9 cellular contexts compared by ENCODE assay signal in the genomic region with DNA sequence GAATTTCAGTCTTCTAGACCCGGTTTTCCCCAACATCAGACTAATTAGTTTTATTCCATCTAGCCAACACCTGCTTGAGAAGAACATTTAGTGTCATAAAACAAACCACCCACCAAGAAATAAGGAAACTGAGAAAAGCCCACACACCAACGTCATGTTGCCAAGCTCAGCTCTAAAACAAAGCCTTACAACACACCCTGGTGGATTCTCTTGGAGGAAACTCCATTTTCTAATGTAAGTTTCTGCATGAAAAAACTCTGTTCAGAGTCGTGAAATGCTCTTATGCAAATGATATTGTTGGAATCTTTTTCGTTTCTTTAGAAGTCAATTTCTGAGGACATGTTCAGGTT.
DNase-seq lines count a peak whose midpoint lies in the region; ATAC-seq, FAIRE-seq and TF ChIP-seq lines count a peak whose summit lies in the region.
"Had no signal": no experiment of that assay in that cellular context is flagged by ENCODE, and none has a peak within 500 bp of the region (broad histone marks: within the 10 kb centered on the region; RNA-seq: fewer than 3 reads in every experiment).

No MANE protein-coding gene starts in this region.

- intact Hi-C loops in GM12878 (cut with micrococcal nuclease; ENCODE audit: unreplicated experiment): loop anchor here (2.0 kb wide), 1 partner anchor 116 kb away; no protein-coding TSS in a partner anchor
- intact Hi-C loops in upper lobe of right lung (cut with DNase I): no loop called here

- H3K4me1 ChIP-seq in GM12878 (ENCODE audit: control insufficient read depth, insufficient read depth, low read length): peaks cover 5% of the 10 kb centered on the region; the same call in 1 of the 2 replicates
- no peaks in the 10 kb centered on the region for H3K4me1 ChIP-seq in upper lobe of right lung
- no peaks in the 10 kb centered on the region for H3K4me1 ChIP-seq in right atrium auricular region

- H3K4me3 Mint-ChIP-seq in chondrocyte (ENCODE audit: unreplicated experiment): no peak overlapping the region
- H3K4me3 Mint-ChIP-seq: naive thymus-derived CD4-positive, alpha-beta T cell had no signal

- no peaks in the 10 kb centered on the region for H3K79me2 ChIP-seq in GM12878 (ENCODE audit: control insufficient read depth, insufficient read depth, low read length)

- H3K4me3 ChIP-seq in GM12878 (no peak overlapping the region), upper lobe of right lung (no peak overlapping the region), right atrium auricular region (no peak overlapping the region)

- WGBS in GM12878 (ENCODE audit: insufficient coverage, insufficient replicate concordance, low lambda C conversion rate, missing lambda C conversion rate): 0% methylated on average over 4 of the region's 4 CpGs

- ATAC-seq in GM18511 (IDR thresholded peaks at IDR 0.05; ENCODE audit: unreplicated experiment): peak; percentile 54
- peak; percentile 31 for ATAC-seq in GM21381 (IDR thresholded peaks at IDR 0.05; ENCODE audit: unreplicated experiment)
- peak; percentile 76 for ATAC-seq in HG03039 (IDR thresholded peaks at IDR 0.05; ENCODE audit: unreplicated experiment)
- ATAC-seq in GM12878: peak; percentile 82
- no peak for ATAC-seq in upper lobe of right lung

- TF ChIP-seq POLR2A in GM12878 (IDR thresholded peaks at IDR 0.05; ENCODE audit: low read depth, low read length): no peak

- CTCF ChIA-PET in GM12878 (lab: Yijun Ruan, JAX): interaction anchor here (0.6 to 7.2 kb wide), 16 partner anchors 8 to 411 kb away, joined by 3 to 197 read pairs (median 4); no protein-coding TSS in a partner anchor

- no peaks in the 10 kb centered on the region for H3K36me3 ChIP-seq in GM12878 (ENCODE audit: control insufficient read depth in 2 of 2, insufficient read depth in 2 of 2, low read length in 1 of 2)
- H3K36me3 ChIP-seq in upper lobe of right lung: no peaks in the 10 kb centered on the region
- no peaks in the 10 kb centered on the region for H3K36me3 ChIP-seq in right atrium auricular region

- H4K20me1 ChIP-seq in GM12878 (ENCODE audit: control insufficient read depth, insufficient read depth): no peaks in the 10 kb centered on the region

- peak overlapping the region; percentile 51; the same call in 1 of the 2 replicates for H3K4me2 ChIP-seq in GM12878 (ENCODE audit: control insufficient read depth, insufficient read depth)

- BruUV-seq in GM12878 (replicated peaks; lab: Mats Ljungman, UMichigan): no TSS peak

- H3K9me3 ChIP-seq in GM12878 (replicated peaks; ENCODE audit: control insufficient read depth, insufficient read depth, low read length) (no peaks in the 10 kb centered on the region), upper lobe of right lung (no peaks in the 10 kb centered on the region), right atrium auricular region (no peaks in the 10 kb centered on the region)

- 0 out of 6 replicates have a peak, but pooled peaks of 1 of the 3 experiments have one; percentile 4 for TF ChIP-seq CTCF in GM12878 (IDR thresholded peaks at IDR 0.05 in 2 of 3, conservative IDR thresholded peaks at IDR 0.05 in 1 of 3; ENCODE audit: control insufficient read depth in 2 of 3, extremely low read depth in 1 of 3, insufficient read depth in 1 of 3, low read depth in 3 of 3, low read length in 3 of 3)
- TF ChIP-seq CTCF in upper lobe of right lung (IDR thresholded peaks at IDR 0.05): no peak
- no peak for TF ChIP-seq CTCF in chondrocyte (IDR thresholded peaks at IDR 0.05)
- TF ChIP-seq CTCF in right atrium auricular region (IDR thresholded peaks at IDR 0.05): no peak

- H2AFZ ChIP-seq in GM12878 (ENCODE audit: control insufficient read depth, low read depth, low read length): peak overlapping the region; percentile 36

- in situ Hi-C loops in GM12878 (cut with MboI): no loop called here

- POLR2A ChIA-PET in GM12878 (lab: Charles Lee): no interaction called here

- H3K27me3 ChIP-seq in GM12878 (replicated peaks in 1 of 2; ENCODE audit: control insufficient read depth in 2 of 2, insufficient read depth in 2 of 2, low read length in 1 of 2) (no peaks in the 10 kb centered on the region), upper lobe of right lung (peaks cover 7% of the 10 kb centered on the region), right atrium auricular region (no peaks in the 10 kb centered on the region)

- no peaks in the 10 kb centered on the region for H3K9me3 Mint-ChIP-seq in chondrocyte (ENCODE audit: low read depth)
- H3K9me3 Mint-ChIP-seq: naive thymus-derived CD4-positive, alpha-beta T cell had no signal

- no peaks in the 10 kb centered on the region for H3K36me3 Mint-ChIP-seq in chondrocyte (ENCODE audit: low read depth)
- H3K36me3 Mint-ChIP-seq: naive thymus-derived CD4-positive, alpha-beta T cell had no signal

- no peak for FAIRE-seq in GM12878 (lab: Jason Lieb, UNC)

- peak; percentile 39; the same call in 1 of the 2 replicates for TF ChIP-seq RAD21 in GM12878 (IDR thresholded peaks at IDR 0.05; ENCODE audit: insufficient read depth, low read depth, low read length)

- TF ChIP-seq EP300 in GM12878 (IDR thresholded peaks at IDR 0.05; ENCODE audit: borderline replicate concordance in 1 of 2, control insufficient read depth in 1 of 2, low read depth in 2 of 2, low read length in 2 of 2): peak; percentile 36 to 56; a peak in 1 of 4 replicates

- H3K27ac Mint-ChIP-seq in chondrocyte (ENCODE audit: unreplicated experiment): no peak overlapping the region
- H3K27ac Mint-ChIP-seq: naive thymus-derived CD4-positive, alpha-beta T cell had no signal

- DNase-seq in GM12878 (ENCODE audit: low read depth, low spot score) (no peak), upper lobe of right lung (no peak), chondrocyte (ENCODE audit: low spot score) (no peak), NCI-H526 treated with DMSO at 0.1 percent for 48 hours (lab: John Stamatoyannopoulos, UW) (no peak), right atrium auricular region (ENCODE audit: low spot score) (no peak)

- H3K27ac ChIP-seq in GM12878 (ENCODE audit: control insufficient read depth, insufficient read depth) (no peak overlapping the region), upper lobe of right lung (no peak overlapping the region), right atrium auricular region (no peak overlapping the region)

- RAD21 ChIA-PET in GM12878 (lab: Charles Lee; ENCODE audit: unreplicated experiment): interaction anchor here (0.7 to 3.6 kb wide), 7 partner anchors 25 to 139 kb away, joined by 3 to 59 read pairs (median 6); no protein-coding TSS in a partner anchor

- SMC1A ChIA-PET in GM12878 (lab: Charles Lee; ENCODE audit: uncharacterized antibody, unreplicated experiment): interaction anchor here (0.9 to 3.9 kb wide), 10 partner anchors 8 to 139 kb away, joined by 3 to 66 read pairs (median 4); no protein-coding TSS in a partner anchor

- peaks cover 56% of the 10 kb centered on the region for H3K27me3 Mint-ChIP-seq in chondrocyte (ENCODE audit: low read depth)

- no peak overlapping the region for H3K9ac ChIP-seq in GM12878 (ENCODE audit: control insufficient read depth, insufficient read depth, low read length)

- H3K4me1 Mint-ChIP-seq in chondrocyte (ENCODE audit: low read depth): no peaks in the 10 kb centered on the region
- H3K4me1 Mint-ChIP-seq: naive thymus-derived CD4-positive, alpha-beta T cell had no signal

TF ChIP-seq in GM12878, 131 proteins besides CTCF, POLR2A, EP300 and RAD21 (continues in another document):
- TF ChIP-seq USF1 (IDR thresholded peaks at IDR 0.05; ENCODE audit: borderline replicate concordance, extremely low read length, insufficient read depth, low read depth, low read length) (no peak), SUPT20H (IDR thresholded peaks at IDR 0.05; ENCODE audit: borderline replicate concordance, control insufficient read depth, low read depth, low read length) (no peak), ZNF24 (IDR thresholded peaks at IDR 0.05) (no peak), RELA (IDR thresholded peaks at IDR 0.05; ENCODE audit: borderline replicate concordance, partially characterized antibody) (no peak)
- TF ChIP-seq, protein P1, sequence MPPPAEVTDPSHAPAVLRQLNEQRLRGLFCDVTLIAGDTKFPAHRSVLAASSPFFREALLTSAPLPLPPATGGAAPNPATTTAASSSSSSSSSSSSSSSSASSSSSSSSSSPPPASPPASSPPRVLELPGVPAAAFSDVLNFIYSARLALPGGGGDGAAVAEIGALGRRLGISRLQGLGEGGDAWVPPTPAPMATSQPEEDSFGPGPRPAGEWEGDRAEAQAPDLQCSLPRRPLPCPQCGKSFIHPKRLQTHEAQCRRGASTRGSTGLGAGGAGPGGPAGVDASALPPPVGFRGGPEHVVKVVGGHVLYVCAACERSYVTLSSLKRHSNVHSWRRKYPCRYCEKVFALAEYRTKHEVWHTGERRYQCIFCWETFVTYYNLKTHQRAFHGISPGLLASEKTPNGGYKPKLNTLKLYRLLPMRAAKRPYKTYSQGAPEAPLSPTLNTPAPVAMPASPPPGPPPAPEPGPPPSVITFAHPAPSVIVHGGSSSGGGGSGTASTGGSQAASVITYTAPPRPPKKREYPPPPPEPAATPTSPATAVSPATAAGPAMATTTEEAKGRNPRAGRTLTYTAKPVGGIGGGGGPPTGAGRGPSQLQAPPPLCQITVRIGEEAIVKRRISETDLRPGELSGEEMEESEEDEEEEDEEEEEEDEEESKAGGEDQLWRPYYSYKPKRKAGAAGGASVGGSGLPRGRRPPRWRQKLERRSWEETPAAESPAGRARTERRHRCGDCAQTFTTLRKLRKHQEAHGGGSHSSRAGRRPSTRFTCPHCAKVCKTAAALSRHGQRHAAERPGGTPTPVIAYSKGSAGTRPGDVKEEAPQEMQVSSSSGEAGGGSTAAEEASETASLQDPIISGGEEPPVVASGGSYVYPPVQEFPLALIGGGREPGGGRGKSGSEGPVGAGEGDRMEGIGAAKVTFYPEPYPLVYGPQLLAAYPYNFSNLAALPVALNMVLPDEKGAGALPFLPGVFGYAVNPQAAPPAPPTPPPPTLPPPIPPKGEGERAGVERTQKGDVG (CRISPR knock-in tag; IDR thresholded peaks at IDR 0.05): no peak
